ENCODE assay signal across 7 cellular contexts in the genomic region with DNA sequence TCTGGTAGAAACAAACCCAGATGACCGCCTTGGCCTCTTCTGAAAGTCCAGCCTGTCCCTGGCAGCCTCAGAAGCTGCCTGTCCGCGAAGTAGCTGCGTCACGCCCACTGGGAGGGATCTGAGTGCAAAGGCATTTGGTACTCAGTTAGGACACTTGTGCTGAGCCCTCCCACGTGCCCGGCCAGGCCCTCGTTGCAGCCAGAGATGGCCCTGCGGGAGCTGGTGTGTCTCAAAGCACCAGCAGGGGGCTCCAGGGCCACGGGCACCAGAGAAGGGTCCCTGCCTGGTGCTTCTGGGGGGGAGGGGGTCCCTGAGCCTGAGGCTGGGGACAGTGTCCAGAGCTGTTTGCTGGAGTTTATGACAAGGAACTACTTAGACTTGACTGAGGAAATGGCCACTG. TPM values are rescaled to one million over a fixed set of nuclear protein-coding genes. Genes with fewer than 3 reads are reported as not detected.
A peak's percentile ranks its signal among the peaks of the same experiment; 100 is the strongest.
DNase-seq lines count a peak whose midpoint lies in the region; ATAC-seq, FAIRE-seq and TF ChIP-seq lines count a peak whose summit lies in the region.
"Had no signal": no experiment of that assay in that cellular context is flagged by ENCODE, and none has a peak within 500 bp of the region (broad histone marks: within the 10 kb centered on the region; RNA-seq: fewer than 3 reads in every experiment).

No MANE protein-coding gene starts in this region.

- WGBS in GM12878 (ENCODE audit: insufficient coverage, insufficient replicate concordance, low lambda C conversion rate, missing lambda C conversion rate) = 72% methylated on average over 10 of the region's 10 CpGs

- 0 out of 2 replicates have a peak, but pooled peaks have one; percentile 27 for TF ChIP-seq RAD21 in GM12878 (IDR thresholded peaks at IDR 0.05; ENCODE audit: insufficient read depth, low read depth, low read length)

- H3K9me3 ChIP-seq in GM12878 (replicated peaks; ENCODE audit: control insufficient read depth, insufficient read depth, low read length) = no peaks in the 10 kb centered on the region

- H3K4me2 ChIP-seq in GM12878 (ENCODE audit: control insufficient read depth, insufficient read depth) = no peak overlapping the region

- H3K27ac Mint-ChIP-seq in neural crest cell (ENCODE audit: unreplicated experiment) = no peak overlapping the region
- H3K27ac Mint-ChIP-seq: activated naive CD4-positive, alpha-beta T cell treated with anti-CD3 and anti-CD28 coated beads, Interleukin-2, amount 10 ng/mL, durations not matched to agents 7 days and 5 days had no signal

- no peak overlapping the region for H3K9ac ChIP-seq in GM12878 (ENCODE audit: control insufficient read depth, insufficient read depth, low read length)

- no peaks in the 10 kb centered on the region for H3K27me3 ChIP-seq in GM12878 (replicated peaks in 1 of 2; ENCODE audit: control insufficient read depth in 2 of 2, insufficient read depth in 2 of 2, low read length in 1 of 2)

- peaks cover 3 to 13% of the 10 kb centered on the region in 2 experiments for H3K36me3 ChIP-seq in GM12878 (ENCODE audit: control insufficient read depth in 2 of 2, insufficient read depth in 2 of 2, low read length in 1 of 2)

- TF ChIP-seq POLR2A in GM12878 (IDR thresholded peaks at IDR 0.05; ENCODE audit: low read depth, low read length) = no peak

- peaks cover 11% of the 10 kb centered on the region for H3K79me2 ChIP-seq in GM12878 (ENCODE audit: control insufficient read depth, insufficient read depth, low read length)

- H3K4me3 Mint-ChIP-seq in neural crest cell = peak overlapping the region; percentile 56
- H3K4me3 Mint-ChIP-seq: activated naive CD4-positive, alpha-beta T cell treated with anti-CD3 and anti-CD28 coated beads, Interleukin-2, amount 10 ng/mL, durations not matched to agents 7 days and 5 days had no signal

- ATAC-seq in GM12878 (peak; percentile 58; the same call in 2 of the 3 replicates), HG02870 (IDR thresholded peaks at IDR 0.05; ENCODE audit: unreplicated experiment) (no peak)

- FAIRE-seq in GM12878 (lab: Jason Lieb, UNC) = no peak

- in situ Hi-C loops in GM13976 (cut with MboI; ENCODE audit: low sequenced_read_pairs, unreplicated experiment) = loop anchor here (10.0 kb wide), 1 partner anchor 52 kb away; no protein-coding TSS in a partner anchor
- in situ Hi-C loops in GM12878 (cut with MboI) = loop anchor here (5.0 kb wide), 1 partner anchor 274 kb away; no protein-coding TSS in a partner anchor

- TF ChIP-seq EP300 in GM12878 (IDR thresholded peaks at IDR 0.05; ENCODE audit: borderline replicate concordance in 1 of 2, control insufficient read depth in 1 of 2, low read depth in 2 of 2, low read length in 2 of 2) = no peak

- TF ChIP-seq CTCF in GM13976 (IDR thresholded peaks at IDR 0.05; ENCODE audit: borderline replicate concordance, control extremely low read depth, extremely low read depth, insufficient read depth, missing control alignments) (peak; percentile 24), GM12878 (IDR thresholded peaks at IDR 0.05 in 2 of 3, conservative IDR thresholded peaks at IDR 0.05 in 1 of 3; ENCODE audit: control insufficient read depth in 2 of 3, extremely low read depth in 1 of 3, insufficient read depth in 1 of 3, low read depth in 3 of 3, low read length in 3 of 3) (peak; percentile 18 to 49 (median 33); a peak in 5 of 6 replicates), neural crest cell (conservative IDR thresholded peaks at IDR 0.05) (peak; percentile 63)

- H4K20me1 ChIP-seq in GM12878 (ENCODE audit: control insufficient read depth, insufficient read depth) = no peaks in the 10 kb centered on the region; the same call in 1 of the 2 replicates

- RAD21 ChIA-PET in GM12878 (lab: Charles Lee; ENCODE audit: unreplicated experiment) = interaction anchor here (1.9 kb wide), 1 partner anchor 58 kb away, joined by 4 read pairs; no protein-coding TSS in a partner anchor

- POLR2A ChIA-PET in GM12878 (lab: Charles Lee) = no interaction called here

- no peak overlapping the region for H2AFZ ChIP-seq in GM12878 (ENCODE audit: control insufficient read depth, low read depth, low read length)

- peaks cover 3% of the 10 kb centered on the region; the same call in 1 of the 2 replicates for H3K4me1 ChIP-seq in GM12878 (ENCODE audit: control insufficient read depth, insufficient read depth, low read length)

- peaks cover 4% of the 10 kb centered on the region for H3K27me3 Mint-ChIP-seq in neural crest cell (ENCODE audit: low read depth)
- H3K27me3 Mint-ChIP-seq: activated naive CD4-positive, alpha-beta T cell treated with anti-CD3 and anti-CD28 coated beads, Interleukin-2, amount 10 ng/mL, durations not matched to agents 7 days and 5 days had no signal

- peaks cover 26% of the 10 kb centered on the region for H3K4me1 Mint-ChIP-seq in neural crest cell

- BruUV-seq in GM12878 (replicated peaks; lab: Mats Ljungman, UMichigan) = no TSS peak

- peaks cover 22% of the 10 kb centered on the region for H3K36me3 Mint-ChIP-seq in neural crest cell (ENCODE audit: low read depth)

- no peaks in the 10 kb centered on the region for H3K9me3 Mint-ChIP-seq in neural crest cell
- H3K9me3 Mint-ChIP-seq: activated naive CD4-positive, alpha-beta T cell treated with anti-CD3 and anti-CD28 coated beads, Interleukin-2, amount 10 ng/mL, durations not matched to agents 7 days and 5 days had no signal

- DNase-seq in GM13976 (ENCODE audit: low spot score) (no peak), GM12878 (ENCODE audit: low read depth, low spot score) (no peak), neural crest cell (ENCODE audit: low read depth, low spot score) (peak; percentile 42), DMS79 (lab: John Stamatoyannopoulos, UW) (no peak), glomerular visceral epithelial cell (ENCODE audit: extremely low spot score) (no peak)
- DNase-seq: activated naive CD4-positive, alpha-beta T cell treated with anti-CD3 and anti-CD28 coated beads, Interleukin-2, amount 10 ng/mL, durations not matched to agents 7 days and 5 days had no signal

- H3K4me3 ChIP-seq in GM12878 = no peak overlapping the region

- SMC1A ChIA-PET in GM12878 (lab: Charles Lee; ENCODE audit: uncharacterized antibody, unreplicated experiment) = no interaction called here

- H3K27ac ChIP-seq in GM12878 (ENCODE audit: control insufficient read depth, insufficient read depth) = no peak overlapping the region

- CTCF ChIA-PET in GM12878 (lab: Yijun Ruan, JAX) = interaction anchor here (0.7 to 1.4 kb wide), 3 partner anchors 19 to 273 kb away, joined by 3 to 5 read pairs (median 5); no protein-coding TSS in a partner anchor

- intact Hi-C loops in GM12878 (cut with micrococcal nuclease; ENCODE audit: unreplicated experiment) = no loop called here

RNA-seq across cellular contexts. Expression of a gene that starts 5.8 kb away (rescaled TPM):
- total RNA-seq in GM12878 (2013; cell fraction: nucleolus; rRNA removed) = 8.6 and 12.9 TPM in 2 replicates
- total RNA-seq in GM12878 (2014; rRNA removed) = 19.8 and 23.3 TPM in 2 replicates
- 4.1 and 4.3 TPM in 2 replicates for total RNA-seq in GM12878 (2014; rRNA removed; fragmentation: Illumina TruSeq; extraction: Trizol)
- 18.1 and 21.7 TPM in 2 replicates for total RNA-seq in GM12878 (2021)
- 4.5 TPM for polyA plus RNA-seq in GM12878 (2011; ENCODE audit: low read depth)
- polyA plus RNA-seq in GM12878 (2011; rRNA removed) = 3.2 and 7.6 TPM in 2 replicates
- 13.6 and 22.1 TPM in 2 replicates for polyA plus RNA-seq in GM12878 (2011; cell fraction: cytosol; rRNA removed)
- polyA plus RNA-seq in GM12878 (2011; cell fraction: nucleus; rRNA removed) = 54.5 and 73.7 TPM in 2 replicates
- 15.2 and 16.0 TPM in 2 replicates for polyA plus RNA-seq in GM12878 (2012)
- polyA plus RNA-seq in GM12878 (2014; fragmentation: Illumina TruSeq; extraction: Trizol) = 0.16 and 2.4 TPM in 2 replicates
- polyA plus RNA-seq in GM12878 (2014; fragmentation: Nextera tagmentation; extraction: Ambion mirVana) = 1 to 10 TPM in 1 of 2 experiments, under 1 TPM in 1; 0.42 to 1.4 TPM
- 20.3 and 28.2 TPM in 2 replicates for polyA plus RNA-seq in GM12878 (2014; rRNA removed)
- polyA plus RNA-seq in GM12878 (2016; fragmentation: Nextera tagmentation; extraction: Ambion mirVana) = 1 to 10 TPM; 2.1 to 2.3 TPM
- 5.2 and 11.2 TPM in 2 replicates for polyA minus RNA-seq in GM12878 (2011; rRNA and poly(A)+ RNA removed)
- polyA minus RNA-seq in GM12878 (2011; cell fraction: cytosol; rRNA and poly(A)+ RNA removed) = 3.5 and 3.7 TPM in 2 replicates
- 5.3 and 7.7 TPM in 2 replicates for polyA minus RNA-seq in GM12878 (2011; cell fraction: nucleus; rRNA and poly(A)+ RNA removed)
- total RNA-seq in neural crest cell = 24.3 and 24.5 TPM in 2 replicates

RNA-seq across cellular contexts. Expression of a gene that starts 20.9 kb away (rescaled TPM):
- total RNA-seq in GM12878 (2013; cell fraction: nucleolus; rRNA removed) = 46.9 and 56.0 TPM in 2 replicates
- 60.8 and 83.1 TPM in 2 replicates for total RNA-seq in GM12878 (2014; rRNA removed)
- total RNA-seq in GM12878 (2014; rRNA removed; fragmentation: Illumina TruSeq; extraction: Trizol) = 15.6 and 18.4 TPM in 2 replicates
- total RNA-seq in GM12878 (2021) = 111 and 116 TPM in 2 replicates
- polyA plus RNA-seq in GM12878 (2011; ENCODE audit: low read depth) = 24.6 TPM
- 15.5 and 33.0 TPM in 2 replicates for polyA plus RNA-seq in GM12878 (2011; rRNA removed)
- polyA plus RNA-seq in GM12878 (2011; cell fraction: cytosol; rRNA removed) = 51.3 and 72.8 TPM in 2 replicates
- 268 and 321 TPM in 2 replicates for polyA plus RNA-seq in GM12878 (2011; cell fraction: nucleus; rRNA removed)
- 77.8 and 82.8 TPM in 2 replicates for polyA plus RNA-seq in GM12878 (2012)
- polyA plus RNA-seq in GM12878 (2014; fragmentation: Illumina TruSeq; extraction: Trizol) = 0.93 and 9.0 TPM in 2 replicates
- polyA plus RNA-seq in GM12878 (2014; fragmentation: Nextera tagmentation; extraction: Ambion mirVana) = 1 to 10 TPM in 1 of 2 experiments, under 1 TPM in 1; 0.43 to 2.2 TPM
- 106 and 125 TPM in 2 replicates for polyA plus RNA-seq in GM12878 (2014; rRNA removed)
- polyA plus RNA-seq in GM12878 (2016; fragmentation: Nextera tagmentation; extraction: Ambion mirVana) = 100 to 1,000 TPM in 1 of 2 experiments, 10 to 100 TPM in 1; 93.4 to 109 TPM
- polyA minus RNA-seq in GM12878 (2011; rRNA and poly(A)+ RNA removed) = 19.8 and 41.7 TPM in 2 replicates
- polyA minus RNA-seq in GM12878 (2011; cell fraction: cytosol; rRNA and poly(A)+ RNA removed) = 20.7 and 20.9 TPM in 2 replicates
- 23.6 and 31.1 TPM in 2 replicates for polyA minus RNA-seq in GM12878 (2011; cell fraction: nucleus; rRNA and poly(A)+ RNA removed)
- total RNA-seq in neural crest cell = 45.7 and 46.9 TPM in 2 replicates

RNA-seq across cellular contexts. Expression of a gene that starts 36.1 kb away (rescaled TPM):
- 0.35 and 0.44 TPM in 2 replicates for total RNA-seq in GM12878 (2013; cell fraction: nucleolus; rRNA removed)
- total RNA-seq in GM12878 (2014; rRNA removed) (0.17 TPM in 1 of 2 replicates, not detected in the other), GM12878 (2014; rRNA removed; fragmentation: Illumina TruSeq; extraction: Trizol) (0.04 TPM in 1 of 2 replicates, not detected in the other), GM12878 (2021) (0.32 and 0.44 TPM in 2 replicates), neural crest cell (2.5 and 3.0 TPM in 2 replicates)
- 0.18 TPM for polyA plus RNA-seq in GM12878 (2011; ENCODE audit: low read depth)
- polyA plus RNA-seq in GM12878 (2011; rRNA removed) (0.04 TPM in 1 of 2 replicates, not detected in the other), GM12878 (2014; fragmentation: Illumina TruSeq; extraction: Trizol) (not detected in 2 replicates), GM12878 (2014; fragmentation: Nextera tagmentation; extraction: Ambion mirVana) (not detected), GM12878 (2014; rRNA removed) (0.19 and 0.37 TPM in 2 replicates), GM12878 (2016; fragmentation: Nextera tagmentation; extraction: Ambion mirVana) (not detected)
- 0.07 and 0.08 TPM in 2 replicates for polyA plus RNA-seq in GM12878 (2011; cell fraction: cytosol; rRNA removed)
- polyA plus RNA-seq in GM12878 (2011; cell fraction: nucleus; rRNA removed) = 0.63 and 0.73 TPM in 2 replicates
- polyA plus RNA-seq in GM12878 (2012) = 0.80 TPM in 2 replicates
- 0.15 TPM in 1 of 2 replicates, not detected in the other for polyA minus RNA-seq in GM12878 (2011; rRNA and poly(A)+ RNA removed)
- polyA minus RNA-seq in GM12878 (2011; cell fraction: cytosol; rRNA and poly(A)+ RNA removed) = 0.31 TPM in 1 of 2 replicates, not detected in the other
- polyA minus RNA-seq in GM12878 (2011; cell fraction: nucleus; rRNA and poly(A)+ RNA removed) = not detected in 2 replicates

RNA-seq across cellular contexts. Expression of a gene that starts 38.2 kb away (rescaled TPM):
- 117 and 138 TPM in 2 replicates for total RNA-seq in GM12878 (2013; cell fraction: nucleolus; rRNA removed)
- total RNA-seq in GM12878 (2014; rRNA removed) (29.8 and 31.1 TPM in 2 replicates), GM12878 (2014; rRNA removed; fragmentation: Illumina TruSeq; extraction: Trizol) (9.7 and 10.4 TPM in 2 replicates), GM12878 (2021) (33.3 and 41.4 TPM in 2 replicates), neural crest cell (48.8 and 54.4 TPM in 2 replicates)
- polyA plus RNA-seq in GM12878 (2011; ENCODE audit: low read depth) = 14.9 TPM
- polyA plus RNA-seq in GM12878 (2011; rRNA removed) (7.7 and 16.1 TPM in 2 replicates), GM12878 (2014; fragmentation: Illumina TruSeq; extraction: Trizol) (5.7 and 9.6 TPM in 2 replicates), GM12878 (2014; fragmentation: Nextera tagmentation; extraction: Ambion mirVana) (1 to 10 TPM in 1 of 2 experiments, under 1 TPM in 1; 0.74 to 2.0 TPM), GM12878 (2014; rRNA removed) (35.5 and 42.2 TPM in 2 replicates), GM12878 (2016; fragmentation: Nextera tagmentation; extraction: Ambion mirVana) (10 to 100 TPM; 22.8 to 23.0 TPM)
- polyA plus RNA-seq in GM12878 (2011; cell fraction: cytosol; rRNA removed) = 16.2 and 26.4 TPM in 2 replicates
- polyA plus RNA-seq in GM12878 (2011; cell fraction: nucleus; rRNA removed) = 370 and 394 TPM in 2 replicates
- 31.4 and 32.3 TPM in 2 replicates for polyA plus RNA-seq in GM12878 (2012)
- 13.4 and 15.0 TPM in 2 replicates for polyA minus RNA-seq in GM12878 (2011; rRNA and poly(A)+ RNA removed)
- 10.2 and 10.4 TPM in 2 replicates for polyA minus RNA-seq in GM12878 (2011; cell fraction: cytosol; rRNA and poly(A)+ RNA removed)
- 32.4 and 44.1 TPM in 2 replicates for polyA minus RNA-seq in GM12878 (2011; cell fraction: nucleus; rRNA and poly(A)+ RNA removed)

RNA-seq across cellular contexts. Expression of a gene that starts 44.5 kb away (rescaled TPM):
- total RNA-seq in GM12878 (2013; cell fraction: nucleolus; rRNA removed) = 111 and 138 TPM in 2 replicates
- total RNA-seq in GM12878 (2014; rRNA removed) (13.8 and 20.5 TPM in 2 replicates), GM12878 (2014; rRNA removed; fragmentation: Illumina TruSeq; extraction: Trizol) (3.9 and 5.1 TPM in 2 replicates), GM12878 (2021) (42.4 and 48.6 TPM in 2 replicates), neural crest cell (49.9 and 52.9 TPM in 2 replicates)
- 19.5 TPM for polyA plus RNA-seq in GM12878 (2011; ENCODE audit: low read depth)
- polyA plus RNA-seq in GM12878 (2011; rRNA removed) (4.4 and 7.9 TPM in 2 replicates), GM12878 (2014; fragmentation: Illumina TruSeq; extraction: Trizol) (1.2 and 4.3 TPM in 2 replicates), GM12878 (2014; fragmentation: Nextera tagmentation; extraction: Ambion mirVana) (under 1 TPM; 0.26 to 0.51 TPM), GM12878 (2014; rRNA removed) (42.3 and 51.7 TPM in 2 replicates), GM12878 (2016; fragmentation: Nextera tagmentation; extraction: Ambion mirVana) (1 to 10 TPM; 4.5 to 5.0 TPM)
- polyA plus RNA-seq in GM12878 (2011; cell fraction: cytosol; rRNA removed) = 6.1 and 11.1 TPM in 2 replicates
- polyA plus RNA-seq in GM12878 (2011; cell fraction: nucleus; rRNA removed) = 298 and 323 TPM in 2 replicates
- 62.3 and 69.8 TPM in 2 replicates for polyA plus RNA-seq in GM12878 (2012)
- polyA minus RNA-seq in GM12878 (2011; rRNA and poly(A)+ RNA removed) = 9.3 and 15.4 TPM in 2 replicates
- polyA minus RNA-seq in GM12878 (2011; cell fraction: cytosol; rRNA and poly(A)+ RNA removed) = 11.4 and 11.5 TPM in 2 replicates
- 51.5 and 73.5 TPM in 2 replicates for polyA minus RNA-seq in GM12878 (2011; cell fraction: nucleus; rRNA and poly(A)+ RNA removed)
